33 cellular contexts compared by ENCODE assay signal in the genomic region with DNA sequence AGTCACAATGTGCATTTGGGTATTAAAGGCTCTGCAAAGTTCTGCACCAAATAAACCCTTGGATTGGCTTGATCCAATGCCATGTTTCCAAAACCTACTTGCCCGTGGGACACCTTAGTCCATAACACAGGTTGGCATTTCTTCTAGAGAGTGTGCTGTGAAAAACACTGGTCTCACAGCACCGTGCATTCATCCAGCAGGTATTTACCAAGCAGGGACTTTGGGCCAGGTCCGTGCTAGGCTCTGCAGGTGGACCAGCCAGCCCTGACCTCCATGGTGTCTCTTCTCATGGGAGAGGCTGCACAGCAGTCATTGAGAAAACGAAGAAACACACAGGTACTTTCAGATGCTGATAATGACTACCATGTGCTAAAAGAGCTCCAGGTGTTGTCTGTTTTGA.
"Had no signal": no experiment of that assay in that cellular context is flagged by ENCODE, and none has a peak within 500 bp of the region (broad histone marks: within the 10 kb centered on the region; RNA-seq: fewer than 3 reads in every experiment).

No MANE protein-coding gene starts in this region.

- H3K36me3 ChIP-seq: MG63 had no signal

- DNase-seq: Karpas-422, Kasumi-1, MG63, MM.1S, MV-4-11, NCI-H1048, NCI-H1092, NCI-H1092 treated with DMSO at 0.1 percent for 48 hours, NCI-H1105, NCI-H1105 treated with DMSO at 0.1 percent for 48 hours, NCI-H1417 treated with DMSO at 0.1 percent for 48 hours, NCI-H1436, NCI-H1436 treated with DMSO at 0.1 percent for 48 hours, NCI-H146, NCI-H1694, NCI-H1694 treated with DMSO at 0.1 percent for 48 hours, NCI-H187, NCI-H187 treated with DMSO at 0.1 percent for 48 hours, NCI-H1930, NCI-H2029, NCI-H2029 treated with DMSO at 0.1 percent for 48 hours, NCI-H2081, NCI-H2081 treated with DMSO at 0.1 percent for 48 hours, NCI-H2107, NCI-H2171, NCI-H2171 treated with DMSO at 0.1 percent for 48 hours, NCI-H2227 treated with DMSO at 0.1 percent for 48 hours, NCI-H226, NCI-H345, NCI-H446, NCI-H446 treated with DMSO at 0.1 percent for 48 hours, NCI-H510A had no signal

- H3K27me3 ChIP-seq: MG63 had no signal

- H3K27ac ChIP-seq: KMS-11 had no signal

- H3K9me3 ChIP-seq: MG63 had no signal

- H3K4me3 ChIP-seq: MG63 had no signal
